In genomic region chr9:16099901-16100300, GRCh38 we compare ENCODE assay signal across 18 cellular contexts.
DNase-seq lines count a peak whose midpoint lies in the region; ATAC-seq, FAIRE-seq and TF ChIP-seq lines count a peak whose summit lies in the region.
"Had no signal": no experiment of that assay in that cellular context is flagged by ENCODE, and none has a peak within 500 bp of the region (broad histone marks: within the 10 kb centered on the region; RNA-seq: fewer than 3 reads in every experiment).

No MANE protein-coding gene starts in this region.

- H3K4me1 ChIP-seq in SK-N-SH (ENCODE audit: control insufficient read depth in 1 of 2, insufficient read depth in 2 of 2, low read depth in 1 of 2, low read length in 1 of 2) (no peaks in the 10 kb centered on the region), hepatocyte (ENCODE audit: insufficient read depth) (peaks cover 52% of the 10 kb centered on the region), neuron (ENCODE audit: insufficient read depth, low read length) (peaks cover 19% of the 10 kb centered on the region), tibial artery (peaks cover 0 to 50% (median 43%) of the 10 kb centered on the region in 4 donors)
- H3K4me1 ChIP-seq: BE2C had no signal

- POLR2A ChIA-PET in SK-N-SH (lab: Yijun Ruan, JAX), result interaction anchor here (0.6 kb wide), 1 partner anchor 740 kb away, joined by 3 read pairs; no protein-coding TSS in a partner anchor

- H3K4me3 ChIP-seq in SK-N-SH (ENCODE audit: low read depth in 2 of 2, low read length in 1 of 2) (no peak overlapping the region), hepatocyte (no peak overlapping the region), neuron (ENCODE audit: low read length) (no peak overlapping the region), tibial artery (no peak overlapping the region), MG63 (no peak overlapping the region)

- DNase-seq in SK-N-SH, result no peak
- no peak for DNase-seq in hepatocyte (ENCODE audit: low spot score)
- no peak for DNase-seq in tibial artery
- no peak for DNase-seq in MG63
- DNase-seq in CD1c-positive myeloid dendritic cell (ENCODE audit: extremely low spot score), result no peak
- DNase-seq in H54 (ENCODE audit: insufficient read length, low spot score), result no peak
- DNase-seq: BE2C; CD4-positive, alpha-beta memory T cell; DMS79 treated with DMSO at 0.1 percent for 48 hours; NCI-H187; NCI-H345; NCI-H69; NK-92 treated with Interleukin-12 subunit alpha and Interleukin-12 subunit beta, amount 100 ng/mL, for 24 hours; OCI-M1 had no signal

- intact Hi-C loops in tibial artery (cut with DNase I; ENCODE audit: low total_unique reads), result no loop called here

- 95% methylated on average over 2 of the region's 2 CpGs for WGBS in SK-N-SH (ENCODE audit: low lambda C conversion rate)
- WGBS in hepatocyte (ENCODE audit: low lambda C conversion rate, missing lambda C conversion rate), result 70% methylated on average over 2 of the region's 2 CpGs

- no peaks in the 10 kb centered on the region for H3F3A ChIP-seq in SK-N-SH (replicated peaks; ENCODE audit: insufficient read depth)

- no peaks in the 10 kb centered on the region for H4K20me1 ChIP-seq in SK-N-SH (ENCODE audit: insufficient read depth)
- no peaks in the 10 kb centered on the region for H4K20me1 ChIP-seq in hepatocyte (ENCODE audit: insufficient read depth, poor library complexity, severe bottlenecking)

- TF ChIP-seq EP300 in SK-N-SH (IDR thresholded peaks at IDR 0.05; ENCODE audit: borderline replicate concordance in 1 of 2, low read depth in 1 of 2, low read length in 1 of 2), result no peak

- TF ChIP-seq POLR2A in H54 (IDR thresholded peaks at IDR 0.05; ENCODE audit: low read depth, low read length), result no peak

- no peaks in the 10 kb centered on the region for H3K27me3 ChIP-seq in SK-N-SH (ENCODE audit: insufficient read depth)
- H3K27me3 ChIP-seq in hepatocyte, result no peaks in the 10 kb centered on the region
- no peaks in the 10 kb centered on the region for H3K27me3 ChIP-seq in neuron (ENCODE audit: insufficient read depth, low read length)
- H3K27me3 ChIP-seq in tibial artery, result no peaks in the 10 kb centered on the region
- peaks cover 33% of the 10 kb centered on the region for H3K27me3 ChIP-seq in MG63
- H3K27me3 ChIP-seq: BE2C had no signal

- H3K4me2 ChIP-seq in SK-N-SH, result no peak overlapping the region
- H3K4me2 ChIP-seq in hepatocyte, result no peak overlapping the region

- H3K36me3 ChIP-seq in SK-N-SH (replicated peaks in 1 of 2; ENCODE audit: control insufficient read depth in 1 of 2, insufficient read depth in 2 of 2, low read length in 1 of 2) (no peaks in the 10 kb centered on the region), hepatocyte (replicated peaks; ENCODE audit: insufficient read depth, low read depth) (no peaks in the 10 kb centered on the region), neuron (ENCODE audit: insufficient read depth, low read length) (no peaks in the 10 kb centered on the region), tibial artery (no peaks in the 10 kb centered on the region), MG63 (no peaks in the 10 kb centered on the region)
- H3K36me3 ChIP-seq: BE2C had no signal

- no peak overlapping the region for H3K27ac ChIP-seq in SK-N-SH (ENCODE audit: low read depth in 2 of 2, low read length in 1 of 2)
- H3K27ac ChIP-seq in hepatocyte, result peak overlapping the region; percentile 84
- H3K27ac ChIP-seq in tibial artery, result peak overlapping the region; percentile 53 to 70
- H3K27ac ChIP-seq: 22Rv1, RWPE1 had no signal

- TF ChIP-seq CTCF in SK-N-SH (IDR thresholded peaks at IDR 0.05) (no peak), hepatocyte (IDR thresholded peaks at IDR 0.05; ENCODE audit: poor library complexity) (no peak), tibial artery (IDR thresholded peaks at IDR 0.05) (no peak)

- no peak overlapping the region for H3K9ac ChIP-seq in SK-N-SH

- TF ChIP-seq RAD21 in SK-N-SH (IDR thresholded peaks at IDR 0.05; ENCODE audit: low read length), result no peak

- H3K79me2 ChIP-seq in SK-N-SH (ENCODE audit: insufficient read depth) (no peaks in the 10 kb centered on the region), hepatocyte (no peaks in the 10 kb centered on the region)

- CTCF ChIA-PET in SK-N-SH (lab: Yijun Ruan, JAX), result interaction anchor here (1.1 to 1.8 kb wide), 2 partner anchors 10 to 15 kb away, joined by 3 to 5 read pairs; no protein-coding TSS in a partner anchor

- H3K9me3 ChIP-seq in SK-N-SH (no peaks in the 10 kb centered on the region), hepatocyte (ENCODE audit: low read depth) (no peaks in the 10 kb centered on the region), neuron (ENCODE audit: low read length) (no peaks in the 10 kb centered on the region), tibial artery (no peaks in the 10 kb centered on the region), MG63 (peaks cover 2% of the 10 kb centered on the region; the same call in 1 of the 2 replicates)
- H3K9me3 ChIP-seq: BE2C had no signal

- FAIRE-seq in H54 (lab: Jason Lieb, UNC), result no peak

- H2AFZ ChIP-seq in SK-N-SH (ENCODE audit: low read depth), result no peak overlapping the region
- no peak overlapping the region for H2AFZ ChIP-seq in hepatocyte
- H2AFZ ChIP-seq in neuron (ENCODE audit: low read depth, low read length), result peak overlapping the region; percentile 82

- no peaks in the 10 kb centered on the region for H3K9me2 ChIP-seq in SK-N-SH
- no peaks in the 10 kb centered on the region for H3K9me2 ChIP-seq in hepatocyte (replicated peaks; ENCODE audit: insufficient read depth)

- no peak for ATAC-seq in SK-N-SH treated with all-trans-retinoic acid at 6 μM for 48 hours

TF ChIP-seq in SK-N-SH treated with all-trans-retinoic acid at 6 μM for 48 hours, 23 proteins besides CTCF, POLR2A, EP300 and RAD21:
- peak; percentile 29; the same call in 1 of the 2 replicates for TF ChIP-seq ISL1 (CRISPR knock-in tag; IDR thresholded peaks at IDR 0.05)
- TF ChIP-seq RARB (CRISPR knock-in tag; IDR thresholded peaks at IDR 0.05), result no peak
- no peak for TF ChIP-seq TSHZ2 (CRISPR knock-in tag; IDR thresholded peaks at IDR 0.05)

TF ChIP-seq in SK-N-SH, 30 proteins besides CTCF, POLR2A, EP300 and RAD21 (continues in another document):
- no peak for TF ChIP-seq ELF1 (IDR thresholded peaks at IDR 0.05)
- TF ChIP-seq NRF1 (IDR thresholded peaks at IDR 0.05; ENCODE audit: low read depth, low read length), result no peak
- no peak for TF ChIP-seq RCOR1 (IDR thresholded peaks at IDR 0.05; ENCODE audit: low read length)
- TF ChIP-seq FOXM1 (IDR thresholded peaks at IDR 0.05; ENCODE audit: low read depth), result no peak
- TF ChIP-seq TEAD4 (IDR thresholded peaks at IDR 0.05; ENCODE audit: borderline replicate concordance, insufficient read depth), result no peak
- no peak for TF ChIP-seq IRF3 (IDR thresholded peaks at IDR 0.05; ENCODE audit: low read depth, low read length)
- no peak for TF ChIP-seq GATA2 (CRISPR knock-in tag; IDR thresholded peaks at IDR 0.05)
- no peak for TF ChIP-seq MXI1 (IDR thresholded peaks at IDR 0.05; ENCODE audit: low read depth, low read length)
- no peak for TF ChIP-seq REST (IDR thresholded peaks at IDR 0.05; ENCODE audit: low read depth, low read length)
- no peak for TF ChIP-seq MEF2A (IDR thresholded peaks at IDR 0.05; ENCODE audit: borderline replicate concordance, low read depth)
- TF ChIP-seq YY1 (IDR thresholded peaks at IDR 0.05; ENCODE audit: low read depth), result no peak
- TF ChIP-seq FOSL2 (IDR thresholded peaks at IDR 0.05; ENCODE audit: borderline replicate concordance, low read depth), result no peak
- TF ChIP-seq CHD2 (IDR thresholded peaks at IDR 0.05; ENCODE audit: low read length, partially characterized antibody), result no peak
- no peak for TF ChIP-seq NFIC (IDR thresholded peaks at IDR 0.05; ENCODE audit: borderline replicate concordance)
- TF ChIP-seq GABPA (IDR thresholded peaks at IDR 0.05; ENCODE audit: low read depth), result no peak
- TF ChIP-seq SIN3A (IDR thresholded peaks at IDR 0.05; ENCODE audit: borderline replicate concordance, low read depth, low read length), result no peak

Comparison
In these comparisons a context has a peak if more than half of its experiments do, and no peak if none do; other contexts are left out.
1. H3K27ac ChIP-seq: peak in hepatocyte (single experiment) and tibial artery (2 of 2); none in SK-N-SH (0 of 2).